ENCODE assay signal across 9 cellular contexts in genomic region chr16:3283525-3284447, GRCh38. TPM values are rescaled to one million over a fixed set of nuclear protein-coding genes. Genes with fewer than 3 reads are reported as not detected.
DNase-seq lines count a peak whose midpoint lies in the region; ATAC-seq, FAIRE-seq and TF ChIP-seq lines count a peak whose summit lies in the region.
"Had no signal": no experiment of that assay in that cellular context is flagged by ENCODE, and none has a peak within 500 bp of the region (broad histone marks: within the 10 kb centered on the region; RNA-seq: fewer than 3 reads in every experiment).

No MANE protein-coding gene starts in this region.

- intact Hi-C loops in CD4-positive, alpha-beta T cell (cut with DNase I, micrococcal nuclease), result loop anchor here (1.0 to 5.0 kb wide), 6 partner anchors 19 to 327 kb away; partner anchors contain the start of genes TIGD7 (in 2 of the 2), ZNF75A (in 2 of the 2), SLX4 (in 1 of the 2) and ZNF174 (in 1 of the 2)
- intact Hi-C loops in breast epithelium (cut with DNase I; ENCODE audit: low total_unique reads), result no loop called here

- H3K27ac ChIP-seq in CD4-positive, alpha-beta T cell (ENCODE audit: low read depth, low read length), result peak overlapping the region; percentile 89
- H3K27ac ChIP-seq in HL-60 (replicated peaks), result peak overlapping the region; percentile 98
- peak overlapping the region; percentile 100 for H3K27ac ChIP-seq in breast epithelium
- peak overlapping the region; percentile 100 for H3K27ac ChIP-seq in mesodermal cell (ENCODE audit: low read depth, low read length, severe bottlenecking)

- no peaks in the 10 kb centered on the region for H3K27me3 ChIP-seq in CD4-positive, alpha-beta T cell (ENCODE audit: control insufficient read depth, insufficient read depth, low read length)
- no peaks in the 10 kb centered on the region for H3K27me3 ChIP-seq in HL-60 (ENCODE audit: insufficient read depth, poor library complexity, severe bottlenecking)
- no peaks in the 10 kb centered on the region for H3K27me3 ChIP-seq in breast epithelium

- POLR2A ChIA-PET in CD4-positive, alpha-beta T cell (lab: Charles Lee), result interaction anchor here (0.6 to 8.8 kb wide), 30 partner anchors 10 to 433 kb away, joined by 3 to 99 read pairs (median 8); partner anchors contain the start of genes CLUAP1, NAA60, SLX4 and TIGD7

- TF ChIP-seq CTCF in CD4-positive, alpha-beta T cell (IDR thresholded peaks at IDR 0.05), result no peak
- TF ChIP-seq CTCF in HL-60 (IDR thresholded peaks at IDR 0.05; ENCODE audit: insufficient read depth, low read length), result no peak
- no peak for TF ChIP-seq CTCF in breast epithelium (IDR thresholded peaks at IDR 0.05)

- peaks cover 8% of the 10 kb centered on the region for H3K9me3 Mint-ChIP-seq in CD4-positive, alpha-beta T cell

- ATAC-seq in CD4-positive, alpha-beta T cell (ENCODE audit: poor library complexity), result no peak
- ATAC-seq in HG03108 (IDR thresholded peaks at IDR 0.05; ENCODE audit: unreplicated experiment) (no peak), GM21381 (IDR thresholded peaks at IDR 0.05; ENCODE audit: unreplicated experiment) (no peak)

- no peaks in the 10 kb centered on the region for H3K27me3 Mint-ChIP-seq in CD4-positive, alpha-beta T cell

- H3K9me3 ChIP-seq in CD4-positive, alpha-beta T cell (ENCODE audit: control insufficient read depth, low read length), result peaks cover 30% of the 10 kb centered on the region
- H3K9me3 ChIP-seq in breast epithelium (peaks cover 38 to 40% of the 10 kb centered on the region in 2 donors), mesodermal cell (ENCODE audit: control insufficient read depth, low read length) (peaks cover 19% of the 10 kb centered on the region)

- TF ChIP-seq POLR2A in breast epithelium (IDR thresholded peaks at IDR 0.05) (no peak), H54 (IDR thresholded peaks at IDR 0.05; ENCODE audit: low read depth, low read length) (no peak)

- H3K4me1 ChIP-seq in breast epithelium (peaks cover 0 to 8% of the 10 kb centered on the region in 2 donors), mesodermal cell (ENCODE audit: control insufficient read depth, insufficient read depth, low read length, poor library complexity, severe bottlenecking) (peaks cover 4% of the 10 kb centered on the region)

- FAIRE-seq in H54 (lab: Jason Lieb, UNC), result no peak

- CTCF ChIA-PET in CD4-positive, alpha-beta T cell (lab: Charles Lee), result interaction anchor here (1.3 kb wide), 1 partner anchor 17 kb away, joined by 4 read pairs; no protein-coding TSS in a partner anchor

- H3K36me3 ChIP-seq in breast epithelium, result peaks cover 21% of the 10 kb centered on the region
- peaks cover 41% of the 10 kb centered on the region for H3K36me3 ChIP-seq in mesodermal cell (ENCODE audit: control insufficient read depth, insufficient read depth, low read length)

- H3K36me3 Mint-ChIP-seq in CD4-positive, alpha-beta T cell (ENCODE audit: low read depth), result peaks cover 61% of the 10 kb centered on the region

- DNase-seq in CD4-positive, alpha-beta T cell, result no peak
- peak in 1 of 2 experiments; percentile 55 for DNase-seq in HL-60 (ENCODE audit: low read depth in 1 of 2, low spot score in 1 of 2)
- DNase-seq in breast epithelium (ENCODE audit: low spot score in 2 of 2), result no peak
- DNase-seq in H54 (ENCODE audit: insufficient read length, low spot score), result no peak
- DNase-seq in effector CD4-positive, alpha-beta T cell, result no peak

- H3K4me1 Mint-ChIP-seq in CD4-positive, alpha-beta T cell (ENCODE audit: low read depth), result peaks cover 42% of the 10 kb centered on the region

- H3K4me3 ChIP-seq in HL-60 (replicated peaks; ENCODE audit: insufficient read depth, low read length) (peak overlapping the region; percentile 98), breast epithelium (peak overlapping the region; percentile 73 to 98 (median 95)), mesodermal cell (ENCODE audit: extremely low read depth, insufficient read depth, low read length, poor library complexity, severe bottlenecking) (peak overlapping the region; percentile 90)

- 4 to 7% methylated on average over 48 to 56 of the region's 57 CpGs for WGBS in mesodermal cell (ENCODE audit: insufficient coverage in 2 of 2), 2 experiments

- H3K4me3 Mint-ChIP-seq in CD4-positive, alpha-beta T cell, result peak overlapping the region; percentile 96

- peak overlapping the region; percentile 94 for H3K27ac Mint-ChIP-seq in CD4-positive, alpha-beta T cell

RNA-seq across cellular contexts. Expression of gene ZNF263, which starts 0.5 kb away (rescaled TPM):
- 10 to 100 TPM; 35.3 to 39.4 TPM for total RNA-seq in CD4-positive, alpha-beta T cell
- 10 to 100 TPM; 38.2 to 55.8 (median 47.9) TPM for total RNA-seq in breast epithelium
- polyA plus RNA-seq in mesodermal cell (2013, experiment 1 of 2), result 26.1 TPM
- polyA plus RNA-seq in mesodermal cell (2013, experiment 2 of 2), result 25.0 TPM

RNA-seq across cellular contexts. Expression of gene TIGD7, which starts 21.4 kb away (rescaled TPM):
- 1 to 10 TPM; 1.5 to 1.7 TPM for total RNA-seq in CD4-positive, alpha-beta T cell
- total RNA-seq in breast epithelium, result 10 to 100 TPM in 1 of 3 donors, 1 to 10 TPM in 2; 5.2 to 11.4 (median 7.0) TPM
- polyA plus RNA-seq in mesodermal cell (2013, experiment 1 of 2), result 1.8 TPM
- 3.4 TPM for polyA plus RNA-seq in mesodermal cell (2013, experiment 2 of 2)

RNA-seq across cellular contexts. Expression of gene ZNF75A, which starts 21.5 kb away (rescaled TPM):
- 10 to 100 TPM; 41.7 to 42.2 TPM for total RNA-seq in CD4-positive, alpha-beta T cell
- 10 to 100 TPM; 19.4 to 58.2 (median 37.0) TPM for total RNA-seq in breast epithelium
- polyA plus RNA-seq in mesodermal cell (2013, experiment 1 of 2), result 15.8 TPM
- 18.4 TPM for polyA plus RNA-seq in mesodermal cell (2013, experiment 2 of 2)

RNA-seq across cellular contexts. Expression of gene MEFV, which starts 27.4 kb away (rescaled TPM):
- under 1 TPM; 0.60 to 0.73 TPM for total RNA-seq in CD4-positive, alpha-beta T cell
- total RNA-seq in breast epithelium, result 1 to 10 TPM in 2 of 3 donors, under 1 TPM in 1; 0.66 to 5.6 (median 1.8) TPM
- not detected for polyA plus RNA-seq in mesodermal cell (2013, experiment 1 of 2)
- not detected for polyA plus RNA-seq in mesodermal cell (2013, experiment 2 of 2)
- total RNA-seq: M059J had no signal

RNA-seq across cellular contexts. Expression of gene ZNF200, which starts 48.8 kb away (rescaled TPM):
- total RNA-seq in CD4-positive, alpha-beta T cell, result 1 to 10 TPM; 7.0 to 7.2 TPM
- 10 to 100 TPM in 1 of 3 donors, 1 to 10 TPM in 2; 3.5 to 11.1 (median 9.2) TPM for total RNA-seq in breast epithelium
- 7.9 TPM for polyA plus RNA-seq in mesodermal cell (2013, experiment 1 of 2)
- 7.7 TPM for polyA plus RNA-seq in mesodermal cell (2013, experiment 2 of 2)
